ENCODE assay signal across 1 cellular context in genomic region chr22:37686002-37686982, GRCh38.
A peak's percentile ranks its signal among the peaks of the same experiment; 100 is the strongest.
TF ChIP-seq lines count a peak whose summit lies in the region.

Gene NOL12 (plus strand): TSS chr22:37686343. CDS start chr22:37686393, 50 bp downstream.

TF ChIP-seq in HepG2, 621 proteins besides CTCF, POLR2A, EP300 and RAD21 (continued from another document and continues in another):
- TF ChIP-seq SNRNP70 (IDR thresholded peaks at IDR 0.05; ENCODE audit: low read depth, low read length) = no peak
- 0 out of 2 replicates have a peak, but pooled peaks have one; percentile 30 for TF ChIP-seq TRAFD1 (CRISPR knock-in tag; IDR thresholded peaks at IDR 0.05; ENCODE audit: borderline replicate concordance)
- peak; percentile 68; the same call in 1 of the 2 replicates for TF ChIP-seq ZNF142 (CRISPR knock-in tag; IDR thresholded peaks at IDR 0.05)
- no peak for TF ChIP-seq SP140L (CRISPR knock-in tag; IDR thresholded peaks at IDR 0.05; ENCODE audit: borderline replicate concordance)
- TF ChIP-seq ZBTB33 (CRISPR knock-in tag; IDR thresholded peaks at IDR 0.05) = peak; percentile 35; the same call in 1 of the 2 replicates
- TF ChIP-seq NR1H2 (CRISPR knock-in tag; IDR thresholded peaks at IDR 0.05; ENCODE audit: borderline replicate concordance, low read depth) = no peak
- 0 out of 2 replicates have a peak, but pooled peaks have one; percentile 15 for TF ChIP-seq ZNF609 (CRISPR knock-in tag; IDR thresholded peaks at IDR 0.05; ENCODE audit: borderline replicate concordance)
- no peak for TF ChIP-seq CREB3 (CRISPR knock-in tag; IDR thresholded peaks at IDR 0.05)
- no peak for TF ChIP-seq EZH2 (conservative IDR thresholded peaks at IDR 0.05; ENCODE audit: low read depth, low read length)
- TF ChIP-seq CENPT (CRISPR knock-in tag; IDR thresholded peaks at IDR 0.05; ENCODE audit: low read depth) = no peak
- TF ChIP-seq ETS1 (CRISPR knock-in tag; IDR thresholded peaks at IDR 0.05) = no peak
- peak; percentile 33; the same call in 1 of the 2 replicates for TF ChIP-seq RARA (CRISPR knock-in tag; IDR thresholded peaks at IDR 0.05)
- no peak; the same call in 1 of the 2 replicates for TF ChIP-seq ZZZ3 (CRISPR knock-in tag; IDR thresholded peaks at IDR 0.05; ENCODE audit: borderline replicate concordance)
- peak; percentile 94 for TF ChIP-seq SAP130 (CRISPR knock-in tag; IDR thresholded peaks at IDR 0.05; ENCODE audit: low read depth)
- peak; percentile 51 for TF ChIP-seq MEIS2 (CRISPR knock-in tag; IDR thresholded peaks at IDR 0.05)
- no peak for TF ChIP-seq ZNF34 (CRISPR knock-in tag; IDR thresholded peaks at IDR 0.05; ENCODE audit: borderline replicate concordance)
- peak; percentile 24 for TF ChIP-seq ZEB1 (IDR thresholded peaks at IDR 0.05; ENCODE audit: insufficient replicate concordance, low read depth)
- TF ChIP-seq ZKSCAN5 (CRISPR knock-in tag; IDR thresholded peaks at IDR 0.05) = no peak
- TF ChIP-seq ZNF75D (CRISPR knock-in tag; IDR thresholded peaks at IDR 0.05; ENCODE audit: borderline replicate concordance) = no peak
- peak; percentile 49; the same call in 1 of the 2 replicates for TF ChIP-seq POLR2AphosphoS5 (IDR thresholded peaks at IDR 0.05; ENCODE audit: low read depth, low read length)
- no peak for TF ChIP-seq ZNF644 (CRISPR knock-in tag; IDR thresholded peaks at IDR 0.05; ENCODE audit: low read depth)
- TF ChIP-seq AHR (CRISPR knock-in tag; IDR thresholded peaks at IDR 0.05) = peak; percentile 61; the same call in 1 of the 2 replicates
- peak; percentile 70; the same call in 1 of the 2 replicates for TF ChIP-seq KDM5B (CRISPR knock-in tag; IDR thresholded peaks at IDR 0.05; ENCODE audit: borderline replicate concordance)
- TF ChIP-seq ZNF569 (CRISPR knock-in tag; IDR thresholded peaks at IDR 0.05; ENCODE audit: borderline replicate concordance) = no peak
- TF ChIP-seq ZNF296 (CRISPR knock-in tag; conservative IDR thresholded peaks at IDR 0.05) = peak; percentile 74; the same call in 1 of the 2 replicates
- no peak for TF ChIP-seq HMGA1 (CRISPR knock-in tag; conservative IDR thresholded peaks at IDR 0.05)
- TF ChIP-seq SMAD9 (CRISPR knock-in tag; IDR thresholded peaks at IDR 0.05) = no peak
- TF ChIP-seq NFYC (CRISPR knock-in tag; IDR thresholded peaks at IDR 0.05) = no peak; the same call in 1 of the 2 replicates
- no peak for TF ChIP-seq ZNF512B (CRISPR knock-in tag; IDR thresholded peaks at IDR 0.05; ENCODE audit: borderline replicate concordance)
- TF ChIP-seq ZBTB42 (CRISPR knock-in tag; IDR thresholded peaks at IDR 0.05) = 0 out of 2 replicates have a peak, but pooled peaks have one; percentile 45
- peak; percentile 69 for TF ChIP-seq ZNF317 (CRISPR knock-in tag; IDR thresholded peaks at IDR 0.05)
- peak; percentile 98 for TF ChIP-seq GATAD1 (CRISPR knock-in tag; IDR thresholded peaks at IDR 0.05)
- no peak for TF ChIP-seq ZNF557 (CRISPR knock-in tag; IDR thresholded peaks at IDR 0.05)
- TF ChIP-seq SAFB2 (CRISPR knock-in tag; IDR thresholded peaks at IDR 0.05; ENCODE audit: borderline replicate concordance, low read depth) = peak; percentile 58; the same call in 1 of the 2 replicates
- TF ChIP-seq YY1 (IDR thresholded peaks at IDR 0.05; ENCODE audit: insufficient read depth, insufficient replicate concordance, low read depth, low read length) = peak; percentile 48
- TF ChIP-seq HOMEZ (CRISPR knock-in tag; IDR thresholded peaks at IDR 0.05; ENCODE audit: low read depth) = no peak
- no peak for TF ChIP-seq ZNF12 (CRISPR knock-in tag; IDR thresholded peaks at IDR 0.05)
- no peak for TF ChIP-seq NCOA1 (CRISPR knock-in tag; IDR thresholded peaks at IDR 0.05)
- peak; percentile 73; the same call in 1 of the 2 replicates for TF ChIP-seq DNMT1 (CRISPR knock-in tag; IDR thresholded peaks at IDR 0.05)
- peak; percentile 75 for TF ChIP-seq KMT2A (CRISPR knock-in tag; IDR thresholded peaks at IDR 0.05)
